26 cellular contexts compared by ENCODE assay signal in the genomic region with DNA sequence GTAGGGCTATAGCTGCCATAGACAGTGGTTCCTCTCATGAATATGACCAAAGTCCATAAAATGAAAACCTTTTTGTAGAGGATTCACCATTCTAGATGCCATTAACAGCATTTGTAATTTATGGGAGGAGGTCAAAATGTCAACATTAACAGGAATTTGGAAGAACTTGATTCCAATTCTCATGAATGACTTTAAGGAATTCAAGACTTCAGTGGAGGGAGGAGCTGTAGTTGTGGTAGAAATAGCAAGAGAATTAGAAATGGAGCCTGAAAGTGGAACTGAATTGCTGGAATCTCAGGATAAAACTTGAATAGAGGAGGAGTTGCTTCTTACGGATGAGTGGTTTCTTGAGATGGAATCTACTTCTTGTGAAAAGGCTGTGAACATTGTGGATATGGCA.
"Had no signal": no experiment of that assay in that cellular context is flagged by ENCODE, and none has a peak within 500 bp of the region (broad histone marks: within the 10 kb centered on the region; RNA-seq: fewer than 3 reads in every experiment).

No MANE protein-coding gene starts in this region.

- H3K27ac ChIP-seq: neutrophil, pancreas, prostate gland, right lobe of liver, sigmoid colon, stomach, thoracic aorta, thyroid gland, tibial nerve, upper lobe of left lung, vagina had no signal

- H3K9me3 ChIP-seq: neutrophil, pancreas, prostate gland, right lobe of liver, sigmoid colon, stomach, thoracic aorta, thyroid gland, tibial nerve, upper lobe of left lung, vagina had no signal

- H3K4me1 ChIP-seq: pancreas, prostate gland, right lobe of liver, stomach, thyroid gland, tibial nerve, upper lobe of left lung, vagina had no signal

- H3K27me3 Mint-ChIP-seq: natural killer cell treated with Interleukin-12 subunit alpha and Interleukin-12 subunit beta and Interleukin-15 and Interleukin-18, amount 100 ng/mL, for 72 hours; stimulated activated naive B cell treated with anti-CD40 and anti-IgM and Interleukin-4, amounts not matched to agents 10 μg/mL and 1 μg/mL and 100 μg/mL, for 72 hours; stimulated activated naive CD8-positive, alpha-beta T cell treated with anti-CD3 and anti-CD28 coated beads, Interleukin-15, Interleukin-2, amounts not matched to agents 100 ng/mL and 50 ng/mL, for 24 hours had no signal

- H3K4me1 Mint-ChIP-seq: nephron progenitor cell; stimulated activated effector memory CD8-positive, alpha-beta T cell treated with anti-CD3 and anti-CD28 coated beads, Interleukin-12 subunit alpha, Interleukin-12 subunit beta, amount 100 ng/mL, for 72 hours; stimulated activated naive B cell treated with anti-CD40 and anti-IgM and Interleukin-4, amounts not matched to agents 10 μg/mL and 1 μg/mL and 100 μg/mL, for 72 hours had no signal

- ATAC-seq: natural killer cell treated with Interleukin-12 subunit alpha and Interleukin-12 subunit beta and Interleukin-15 and Interleukin-18, amount 100 ng/mL, for 72 hours; pancreas; right cardiac atrium; right lobe of liver; stimulated activated effector memory CD8-positive, alpha-beta T cell treated with anti-CD3 and anti-CD28 coated beads, Interleukin-12 subunit alpha, Interleukin-12 subunit beta, amount 100 ng/mL, for 72 hours; stimulated activated naive B cell treated with anti-CD40 and anti-IgM and Interleukin-4, amounts not matched to agents 10 μg/mL and 1 μg/mL and 100 μg/mL, for 72 hours had no signal

- H3K36me3 Mint-ChIP-seq: natural killer cell treated with Interleukin-12 subunit alpha and Interleukin-12 subunit beta and Interleukin-15 and Interleukin-18, amount 100 ng/mL, for 72 hours; stimulated activated effector memory CD8-positive, alpha-beta T cell treated with anti-CD3 and anti-CD28 coated beads, Interleukin-12 subunit alpha, Interleukin-12 subunit beta, amount 100 ng/mL, for 72 hours; stimulated activated naive B cell treated with anti-CD40 and anti-IgM and Interleukin-4, amounts not matched to agents 10 μg/mL and 1 μg/mL and 100 μg/mL, for 72 hours had no signal

- H3K4me3 Mint-ChIP-seq: natural killer cell treated with Interleukin-12 subunit alpha and Interleukin-12 subunit beta and Interleukin-15 and Interleukin-18, amount 100 ng/mL, for 72 hours; nephron progenitor cell; neural crest cell; stimulated activated effector memory CD8-positive, alpha-beta T cell treated with anti-CD3 and anti-CD28 coated beads, Interleukin-12 subunit alpha, Interleukin-12 subunit beta, amount 100 ng/mL, for 72 hours; stimulated activated naive B cell treated with anti-CD40 and anti-IgM and Interleukin-4, amounts not matched to agents 10 μg/mL and 1 μg/mL and 100 μg/mL, for 72 hours; stimulated activated naive CD8-positive, alpha-beta T cell treated with anti-CD3 and anti-CD28 coated beads, Interleukin-15, Interleukin-2, amounts not matched to agents 100 ng/mL and 50 ng/mL, for 24 hours had no signal

- H3K36me3 ChIP-seq: neutrophil, pancreas, prostate gland, right lobe of liver, sigmoid colon, stomach, thoracic aorta, thyroid gland, tibial nerve, upper lobe of left lung, vagina had no signal

- DNase-seq: nephron progenitor cell; nucleus accumbens; pancreas; right cardiac atrium; right lobe of liver; sigmoid colon; small intestine; stimulated activated CD4-positive, alpha-beta T cell treated with anti-CD3 and anti-CD28 coated beads, Interleukin-15, amount 100 ng/mL, for 24 hours; stimulated activated CD4-positive, alpha-beta T cell treated with anti-CD3 and anti-CD28 coated beads, Interleukin-2, amount 100 ng/mL, for 24 hours; stimulated activated CD4-positive, alpha-beta T cell treated with anti-CD3 and anti-CD28 coated beads, Interleukin-2, amount 100 ng/mL, for 48 hours; stimulated activated CD4-positive, alpha-beta T cell treated with anti-CD3 and anti-CD28 coated beads, Interleukin-4, amount 100 ng/mL, for 24 hours; stimulated activated naive B cell treated with anti-CD40 and anti-IgM and Interleukin-4, amounts not matched to agents 10 μg/mL and 1 μg/mL and 100 μg/mL, for 72 hours; stimulated activated naive CD4-positive, alpha-beta T cell treated with Interleukin-2 at 50 U/mL for 16 hours; stomach; thyroid gland; upper lobe of left lung had no signal

- H3K4me3 ChIP-seq: pancreas, prostate gland, right lobe of liver, sigmoid colon, stomach, thoracic aorta, thyroid gland, tibial nerve, upper lobe of left lung, vagina had no signal

- H3K27ac Mint-ChIP-seq: natural killer cell treated with Interleukin-12 subunit alpha and Interleukin-12 subunit beta and Interleukin-15 and Interleukin-18, amount 100 ng/mL, for 72 hours; nephron progenitor cell; stimulated activated effector memory CD8-positive, alpha-beta T cell treated with anti-CD3 and anti-CD28 coated beads, Interleukin-12 subunit alpha, Interleukin-12 subunit beta, amount 100 ng/mL, for 72 hours; stimulated activated naive B cell treated with anti-CD40 and anti-IgM and Interleukin-4, amounts not matched to agents 10 μg/mL and 1 μg/mL and 100 μg/mL, for 72 hours; stimulated activated naive CD8-positive, alpha-beta T cell treated with anti-CD3 and anti-CD28 coated beads, Interleukin-15, Interleukin-2, amounts not matched to agents 100 ng/mL and 50 ng/mL, for 24 hours had no signal

- H3K9me3 Mint-ChIP-seq: nephron progenitor cell; stimulated activated naive B cell treated with anti-CD40 and anti-IgM and Interleukin-4, amounts not matched to agents 10 μg/mL and 1 μg/mL and 100 μg/mL, for 72 hours had no signal

- FAIRE-seq: pancreas, small intestine, urothelium cell line had no signal

- H3K27me3 ChIP-seq: neutrophil, pancreas, right lobe of liver, sigmoid colon, stomach, thyroid gland, tibial nerve, upper lobe of left lung, vagina had no signal
